Comparison of ENCODE assay signal across 8 cellular contexts in genomic region chr2:60553992-60554648, GRCh38. TPM values are rescaled to one million over a fixed set of nuclear protein-coding genes. Genes with fewer than 3 reads are reported as not detected.
DNase-seq lines count a peak whose midpoint lies in the region; ATAC-seq, FAIRE-seq and TF ChIP-seq lines count a peak whose summit lies in the region.

No MANE protein-coding gene starts in this region.

- FAIRE-seq in urothelium cell line (lab: Jason Lieb, UNC): no peak

- no peaks in the 10 kb centered on the region for H3K36me3 ChIP-seq in BJ (ENCODE audit: control insufficient read depth, insufficient read depth, low read length)

- no peak overlapping the region for H3K27ac Mint-ChIP-seq in stimulated activated effector memory CD8-positive, alpha-beta T cell treated with anti-CD3 and anti-CD28 coated beads, Interleukin-12 subunit alpha, Interleukin-12 subunit beta, amount 100 ng/mL, for 72 hours

- 0 out of 2 replicates have a peak, but pooled peaks have one; percentile 17 for TF ChIP-seq CTCF in BJ (IDR thresholded peaks at IDR 0.05; ENCODE audit: insufficient read depth, low read depth, low read length)
- TF ChIP-seq CTCF in astrocyte of the spinal cord (IDR thresholded peaks at IDR 0.05; ENCODE audit: low read depth, low read length): peak; percentile 4

- peaks cover 51% of the 10 kb centered on the region for H3K4me1 Mint-ChIP-seq in stimulated activated effector memory CD8-positive, alpha-beta T cell treated with anti-CD3 and anti-CD28 coated beads, Interleukin-12 subunit alpha, Interleukin-12 subunit beta, amount 100 ng/mL, for 72 hours

- no peak for DNase-seq in BJ (ENCODE audit: low read depth)
- peak; percentile 52 for DNase-seq in NCI-H526 treated with DMSO at 0.1 percent for 48 hours (lab: John Stamatoyannopoulos, UW)
- peak; percentile 35 for DNase-seq in astrocyte of the spinal cord (ENCODE audit: low read depth, low spot score)
- peak; percentile 70 for DNase-seq in islet precursor cell
- DNase-seq in stimulated activated effector memory CD8-positive, alpha-beta T cell treated with anti-CD3 and anti-CD28 coated beads, Interleukin-12 subunit alpha, Interleukin-12 subunit beta, amount 100 ng/mL, for 72 hours (ENCODE audit: low spot score in 2 of 2): no peak
- no peak for DNase-seq in urothelium cell line (ENCODE audit: low spot score)
- DNase-seq in NCI-H446 treated with DMSO at 0.1 percent for 48 hours (lab: John Stamatoyannopoulos, UW): no peak

- H3K27me3 ChIP-seq in BJ (ENCODE audit: control insufficient read depth, insufficient read depth, low read length): peaks cover 16% of the 10 kb centered on the region

- H3K4me3 ChIP-seq in BJ (ENCODE audit: low read depth, low read length) (peak overlapping the region; percentile 52), astrocyte of the spinal cord (ENCODE audit: low read depth, low read length) (peak overlapping the region; percentile 76)

- no peaks in the 10 kb centered on the region for H3K9me3 Mint-ChIP-seq in stimulated activated effector memory CD8-positive, alpha-beta T cell treated with anti-CD3 and anti-CD28 coated beads, Interleukin-12 subunit alpha, Interleukin-12 subunit beta, amount 100 ng/mL, for 72 hours

- peak; percentile 12 for TF ChIP-seq POLR2A in GM18505 (IDR thresholded peaks at IDR 0.05; ENCODE audit: borderline replicate concordance, extremely low read depth, insufficient read depth, insufficient read length)

- POLR2A ChIA-PET in BJ (lab: Charles Lee): interaction anchor here (0.6 to 0.7 kb wide), 2 partner anchors 161 to 1636 kb away, joined by 3 to 5 read pairs; no protein-coding TSS in a partner anchor

- in situ Hi-C loops in astrocyte of the spinal cord (cut with HindIII; ENCODE audit: low sequenced_read_pairs): no loop called here

- CTCF ChIA-PET in BJ (lab: Yijun Ruan, JAX): interaction anchor here (0.7 to 1.3 kb wide), 2 partner anchors 11 to 217 kb away, joined by 3 to 4 read pairs; no protein-coding TSS in a partner anchor

- H3K36me3 Mint-ChIP-seq in stimulated activated effector memory CD8-positive, alpha-beta T cell treated with anti-CD3 and anti-CD28 coated beads, Interleukin-12 subunit alpha, Interleukin-12 subunit beta, amount 100 ng/mL, for 72 hours: no peaks in the 10 kb centered on the region

- H3K4me3 Mint-ChIP-seq in stimulated activated effector memory CD8-positive, alpha-beta T cell treated with anti-CD3 and anti-CD28 coated beads, Interleukin-12 subunit alpha, Interleukin-12 subunit beta, amount 100 ng/mL, for 72 hours: peak overlapping the region; percentile 77

- peak; percentile 19 for ATAC-seq in GM18505 (IDR thresholded peaks at IDR 0.05; ENCODE audit: unreplicated experiment)
- peak; percentile 25 for ATAC-seq in stimulated activated effector memory CD8-positive, alpha-beta T cell treated with anti-CD3 and anti-CD28 coated beads, Interleukin-12 subunit alpha, Interleukin-12 subunit beta, amount 100 ng/mL, for 72 hours

RNA-seq across cellular contexts. Expression of gene BCL11A, which starts 0.7 kb away (rescaled TPM):
- 0.60 and 1.4 TPM in 2 replicates for polyA plus RNA-seq in BJ (2011; rRNA removed)
- polyA minus RNA-seq in BJ (2011; rRNA and poly(A)+ RNA removed): 3.1 and 4.2 TPM in 2 replicates

Comparison
In these comparisons a context has a peak if more than half of its experiments do, and no peak if none do; other contexts are left out.
1. DNase-seq: peak in NCI-H526 treated with DMSO at 0.1 percent for 48 hours (single experiment), astrocyte of the spinal cord (single experiment) and islet precursor cell (single experiment); none in BJ (single experiment), stimulated activated effector memory CD8-positive, alpha-beta T cell treated with anti-CD3 and anti-CD28 coated beads, Interleukin-12 subunit alpha, Interleukin-12 subunit beta, amount 100 ng/mL, for 72 hours (0 of 2), urothelium cell line (single experiment) and NCI-H446 treated with DMSO at 0.1 percent for 48 hours (single experiment).